ENCODE assay signal across 31 cellular contexts in the genomic region with DNA sequence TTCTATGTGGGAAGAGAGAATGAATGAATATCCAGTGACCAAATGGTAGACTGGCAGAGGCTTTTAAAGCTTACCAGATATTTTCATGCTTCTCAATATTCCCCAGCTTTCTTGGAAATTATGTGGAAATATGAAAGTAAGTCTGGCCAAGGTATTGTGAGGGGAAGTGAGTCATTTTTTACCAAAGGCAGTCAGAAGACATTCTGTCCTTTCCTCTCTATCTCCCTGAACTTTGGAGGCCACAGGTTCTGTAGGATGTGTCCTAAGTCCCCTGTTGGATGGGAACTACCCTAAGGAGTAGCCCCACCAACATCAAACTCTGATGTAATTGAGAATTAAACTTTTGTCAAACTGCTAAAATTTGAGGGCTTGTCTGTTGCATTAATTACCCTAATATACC.
DNase-seq lines count a peak whose midpoint lies in the region; ATAC-seq and TF ChIP-seq lines count a peak whose summit lies in the region.
"Had no signal": no experiment of that assay in that cellular context is flagged by ENCODE, and none has a peak within 500 bp of the region (broad histone marks: within the 10 kb centered on the region; RNA-seq: fewer than 3 reads in every experiment).

No MANE protein-coding gene starts in this region.

- no peaks in the 10 kb centered on the region for H3K27me3 Mint-ChIP-seq in MCF 10A (ENCODE audit: insufficient read depth, unreplicated experiment)
- H3K27me3 Mint-ChIP-seq: activated CD4-positive, alpha-beta T cell treated with anti-CD3 and anti-CD28 coated beads, Interleukin-2, amount 10 ng/mL, durations not matched to agents 24 days and 14 days; activated naive CD4-positive, alpha-beta T cell treated with anti-CD3 and anti-CD28 coated beads, Interleukin-2, amount 50 U/mL, for 24 hours; dendritic cell treated with granulocyte-macrophage colony-stimulating factor and Interleukin-4, amounts not matched to agents 40 ng/mL and 50 ng/mL, for 4 days; IgD-negative memory B cell; type B pancreatic cell had no signal

- H3K4me1 ChIP-seq in breast epithelium (no peaks in the 10 kb centered on the region), mammary epithelial cell (ENCODE audit: insufficient read depth, low read length) (no peaks in the 10 kb centered on the region), foreskin keratinocyte (no peaks in the 10 kb centered on the region), skeletal muscle tissue (ENCODE audit: control insufficient read depth in 3 of 3, insufficient read depth in 3 of 3, low read length in 3 of 3) (no peaks in the 10 kb centered on the region)
- H3K4me1 ChIP-seq: left lung, SJSA1 had no signal

- intact Hi-C loops in MCF 10A (cut with micrococcal nuclease): no loop called here
- intact Hi-C loops in breast epithelium (cut with DNase I; ENCODE audit: low total_unique reads): no loop called here
- intact Hi-C loops in mammary epithelial cell (cut with micrococcal nuclease): no loop called here

- H3K27me3 ChIP-seq in breast epithelium (no peaks in the 10 kb centered on the region), mammary epithelial cell (ENCODE audit: insufficient read depth, low read length) (no peaks in the 10 kb centered on the region), foreskin keratinocyte (no peaks in the 10 kb centered on the region), skeletal muscle tissue (ENCODE audit: control insufficient read depth in 3 of 3, insufficient read depth in 3 of 3, low read length in 3 of 3) (no peaks in the 10 kb centered on the region)
- H3K27me3 ChIP-seq: esophagus muscularis mucosa, left lung, SJSA1 had no signal

- no peaks in the 10 kb centered on the region for H3K36me3 ChIP-seq in breast epithelium
- no peaks in the 10 kb centered on the region for H3K36me3 ChIP-seq in mammary epithelial cell (ENCODE audit: insufficient read depth, low read length)
- no peaks in the 10 kb centered on the region for H3K36me3 ChIP-seq in skeletal muscle tissue (ENCODE audit: control insufficient read depth in 3 of 3, insufficient read depth in 3 of 3, low read length in 3 of 3)
- H3K36me3 ChIP-seq: esophagus muscularis mucosa, left lung, SJSA1, WERI-Rb-1 had no signal

- H3K36me3 Mint-ChIP-seq in MCF 10A (ENCODE audit: insufficient read depth, unreplicated experiment): no peaks in the 10 kb centered on the region
- H3K36me3 Mint-ChIP-seq in activated naive CD4-positive, alpha-beta T cell treated with anti-CD3 and anti-CD28 coated beads, Interleukin-2, amount 50 U/mL, for 72 hours: no peaks in the 10 kb centered on the region
- H3K36me3 Mint-ChIP-seq: activated naive CD4-positive, alpha-beta T cell treated with anti-CD3 and anti-CD28 coated beads, Interleukin-2, amount 50 U/mL, for 24 hours; IgD-negative memory B cell had no signal

- no peak overlapping the region for H3K4me2 ChIP-seq in mammary epithelial cell (ENCODE audit: insufficient read depth, low read depth, low read length)

- H3K79me2 ChIP-seq in mammary epithelial cell (ENCODE audit: insufficient read depth, low read length): no peaks in the 10 kb centered on the region

- dilution Hi-C loops in mammary epithelial cell (cut with HindIII; ENCODE audit: low sequenced_read_pairs): no loop called here

- peak overlapping the region in 1 of 2 donors; percentile 80 for H3K27ac ChIP-seq in breast epithelium
- no peak overlapping the region for H3K27ac ChIP-seq in mammary epithelial cell (ENCODE audit: insufficient read depth, low read depth, low read length)
- H3K27ac ChIP-seq in foreskin keratinocyte: no peak overlapping the region
- H3K27ac ChIP-seq in skeletal muscle tissue (ENCODE audit: low read depth, low read length): peak overlapping the region; percentile 26
- H3K27ac ChIP-seq: 22Rv1, esophagus muscularis mucosa, left lung, SJSA1, WERI-Rb-1 had no signal

- peaks cover 38% of the 10 kb centered on the region for H3K4me1 Mint-ChIP-seq in MCF 10A (ENCODE audit: insufficient read depth, unreplicated experiment)
- H3K4me1 Mint-ChIP-seq: activated naive CD4-positive, alpha-beta T cell treated with anti-CD3 and anti-CD28 coated beads, Interleukin-2, amount 50 U/mL, for 24 hours; IgD-negative memory B cell had no signal

- no peaks in the 10 kb centered on the region for H3K9me3 ChIP-seq in breast epithelium
- H3K9me3 ChIP-seq in mammary epithelial cell (replicated peaks; ENCODE audit: insufficient read depth, low read length): no peaks in the 10 kb centered on the region
- H3K9me3 ChIP-seq in skeletal muscle tissue (ENCODE audit: control insufficient read depth in 3 of 3, low read length in 3 of 3): no peaks in the 10 kb centered on the region
- H3K9me3 ChIP-seq: esophagus muscularis mucosa, left lung, SJSA1 had no signal

- TF ChIP-seq CTCF in MCF 10A (IDR thresholded peaks at IDR 0.05; ENCODE audit: unreplicated experiment): no peak
- no peak for TF ChIP-seq CTCF in breast epithelium (IDR thresholded peaks at IDR 0.05)
- TF ChIP-seq CTCF in mammary epithelial cell (conservative IDR thresholded peaks at IDR 0.05 in 1 of 2, IDR thresholded peaks at IDR 0.05 in 1 of 2; ENCODE audit: extremely low read depth in 1 of 2, insufficient read depth in 1 of 2, low read depth in 1 of 2, low read length in 2 of 2): no peak
- TF ChIP-seq CTCF in foreskin keratinocyte (conservative IDR thresholded peaks at IDR 0.05): no peak

- DNase-seq in MCF 10A (ENCODE audit: unreplicated experiment) (peak; percentile 63), breast epithelium (ENCODE audit: low spot score in 2 of 2) (no peak), mammary epithelial cell (peak; percentile 1), foreskin keratinocyte (peak; percentile 31 to 59), NCI-H2171 treated with DMSO at 0.1 percent for 48 hours (lab: John Stamatoyannopoulos, UW) (no peak)
- no peak for DNase-seq in activated naive CD4-positive, alpha-beta T cell treated with anti-CD3 and anti-CD28 coated beads, Interleukin-2, amount 50 U/mL, for 72 hours (ENCODE audit: low spot score in 2 of 2)
- DNase-seq: activated CD4-positive, alpha-beta T cell treated with anti-CD3 and anti-CD28 coated beads, Interleukin-2, amount 10 ng/mL, durations not matched to agents 24 days and 14 days; activated CD8-positive, alpha-beta memory T cell treated with anti-CD3 and anti-CD28 coated beads for 24 hours; activated T-cell treated with anti-CD3 and anti-CD28 coated beads for 4 hours; anterior cingulate cortex; C1 segment of cervical spinal cord; central memory CD4-positive, alpha-beta T cell; COR-L47; DMS53; left lung; NCI-H2107; NCI-H446; NCI-H748 treated with DMSO at 0.1 percent for 48 hours; right cardiac atrium; stimulated activated CD4-positive, alpha-beta T cell treated with anti-CD3 and anti-CD28 coated beads, Interleukin-4, amount 100 ng/mL, for 1 hour; WERI-Rb-1 had no signal

- no peak for TF ChIP-seq POLR2A in breast epithelium (IDR thresholded peaks at IDR 0.05)

- ATAC-seq in foreskin keratinocyte (peak; percentile 62), GM18517 (IDR thresholded peaks at IDR 0.05; ENCODE audit: unreplicated experiment) (no peak)
- ATAC-seq in activated naive CD4-positive, alpha-beta T cell treated with anti-CD3 and anti-CD28 coated beads, Interleukin-2, amount 50 U/mL, for 72 hours: no peak
- ATAC-seq: left lung had no signal

- no peaks in the 10 kb centered on the region for H4K20me1 ChIP-seq in mammary epithelial cell (ENCODE audit: insufficient read depth, low read length)

- no peak overlapping the region for H3K4me3 Mint-ChIP-seq in MCF 10A (ENCODE audit: unreplicated experiment)
- H3K4me3 Mint-ChIP-seq: activated CD4-positive, alpha-beta T cell treated with anti-CD3 and anti-CD28 coated beads, Interleukin-2, amount 10 ng/mL, durations not matched to agents 24 days and 14 days; activated naive CD4-positive, alpha-beta T cell treated with anti-CD3 and anti-CD28 coated beads, Interleukin-2, amount 50 U/mL, for 24 hours; dendritic cell treated with granulocyte-macrophage colony-stimulating factor and Interleukin-4, amounts not matched to agents 40 ng/mL and 50 ng/mL, for 4 days; IgD-negative memory B cell; type B pancreatic cell had no signal

- no peak overlapping the region for H2AFZ ChIP-seq in mammary epithelial cell (ENCODE audit: low read depth, low read length)

- H3K9ac ChIP-seq in mammary epithelial cell (ENCODE audit: insufficient read depth, low read length) (no peak overlapping the region), skeletal muscle tissue (ENCODE audit: low read depth in 1 of 3, low read length in 3 of 3) (no peak overlapping the region)

- CTCF ChIA-PET in MCF 10A (lab: Yijun Ruan, JAX) (interaction anchor here (0.6 to 0.8 kb wide), 4 partner anchors 17 to 626 kb away, joined by 3 to 4 read pairs (median 4); no protein-coding TSS in a partner anchor), mammary epithelial cell (lab: Charles Lee; ENCODE audit: low non-redundant PET) (no interaction called here)

- BruUV-seq in MCF 10A (replicated peaks; lab: Mats Ljungman, UMichigan) (no TSS peak), mammary epithelial cell (replicated peaks; lab: Mats Ljungman, UMichigan) (no TSS peak)

- in situ Hi-C loops in mammary epithelial cell (cut with MboI; ENCODE audit: low sequenced_read_pairs in 2 of 2): no loop called here

- H3K27ac Mint-ChIP-seq in MCF 10A (ENCODE audit: low read depth, unreplicated experiment): peak overlapping the region; percentile 27
- no peak overlapping the region for H3K27ac Mint-ChIP-seq in activated naive CD4-positive, alpha-beta T cell treated with anti-CD3 and anti-CD28 coated beads, Interleukin-2, amount 50 U/mL, for 72 hours
- H3K27ac Mint-ChIP-seq: activated CD4-positive, alpha-beta T cell treated with anti-CD3 and anti-CD28 coated beads, Interleukin-2, amount 10 ng/mL, durations not matched to agents 24 days and 14 days; activated naive CD4-positive, alpha-beta T cell treated with anti-CD3 and anti-CD28 coated beads, Interleukin-2, amount 50 U/mL, for 24 hours; activated T-helper 2 cell treated with anti-CD3 and anti-CD28 coated beads, Interferon-gamma antibody, Interleukin-2, Interleukin-4, amounts not matched to agents 10 μg/mL and 5 μg/mL and 100 μg/mL, durations not matched to agents 14 hours and 24 hours and 36 hours; dendritic cell treated with granulocyte-macrophage colony-stimulating factor and Interleukin-4, amounts not matched to agents 40 ng/mL and 50 ng/mL, for 4 days; IgD-negative memory B cell; type B pancreatic cell had no signal

- H3K4me3 ChIP-seq in breast epithelium (no peak overlapping the region), mammary epithelial cell (replicated peaks in 1 of 3; ENCODE audit: insufficient read depth in 1 of 3, low read depth in 2 of 3, low read length in 3 of 3) (no peak overlapping the region), skeletal muscle tissue (ENCODE audit: low read length in 3 of 3) (no peak overlapping the region)
- H3K4me3 ChIP-seq: esophagus muscularis mucosa, left lung, SJSA1 had no signal

- POLR2A ChIA-PET in MCF 10A (lab: Yijun Ruan, JAX): no interaction called here

- no peaks in the 10 kb centered on the region for H3K9me3 Mint-ChIP-seq in MCF 10A (ENCODE audit: unreplicated experiment)
- H3K9me3 Mint-ChIP-seq in activated naive CD4-positive, alpha-beta T cell treated with anti-CD3 and anti-CD28 coated beads, Interleukin-2, amount 50 U/mL, for 72 hours: no peaks in the 10 kb centered on the region
- H3K9me3 Mint-ChIP-seq: activated CD4-positive, alpha-beta T cell treated with anti-CD3 and anti-CD28 coated beads, Interleukin-2, amount 10 ng/mL, durations not matched to agents 24 days and 14 days; activated T-helper 2 cell treated with anti-CD3 and anti-CD28 coated beads, Interferon-gamma antibody, Interleukin-2, Interleukin-4, amounts not matched to agents 10 μg/mL and 5 μg/mL and 100 μg/mL, durations not matched to agents 14 hours and 24 hours and 36 hours had no signal

Comparison
In these comparisons a context has a peak if more than half of its experiments do, and no peak if none do; other contexts are left out.
1. DNase-seq: peak in MCF 10A (single experiment), mammary epithelial cell (single experiment) and foreskin keratinocyte (2 of 2); none in breast epithelium (0 of 2), activated naive CD4-positive, alpha-beta T cell treated with anti-CD3 and anti-CD28 coated beads, Interleukin-2, amount 50 U/mL, for 72 hours (0 of 2) and NCI-H2171 treated with DMSO at 0.1 percent for 48 hours (single experiment).